Comparison of ENCODE assay signal across 16 cellular contexts in the genomic region with DNA sequence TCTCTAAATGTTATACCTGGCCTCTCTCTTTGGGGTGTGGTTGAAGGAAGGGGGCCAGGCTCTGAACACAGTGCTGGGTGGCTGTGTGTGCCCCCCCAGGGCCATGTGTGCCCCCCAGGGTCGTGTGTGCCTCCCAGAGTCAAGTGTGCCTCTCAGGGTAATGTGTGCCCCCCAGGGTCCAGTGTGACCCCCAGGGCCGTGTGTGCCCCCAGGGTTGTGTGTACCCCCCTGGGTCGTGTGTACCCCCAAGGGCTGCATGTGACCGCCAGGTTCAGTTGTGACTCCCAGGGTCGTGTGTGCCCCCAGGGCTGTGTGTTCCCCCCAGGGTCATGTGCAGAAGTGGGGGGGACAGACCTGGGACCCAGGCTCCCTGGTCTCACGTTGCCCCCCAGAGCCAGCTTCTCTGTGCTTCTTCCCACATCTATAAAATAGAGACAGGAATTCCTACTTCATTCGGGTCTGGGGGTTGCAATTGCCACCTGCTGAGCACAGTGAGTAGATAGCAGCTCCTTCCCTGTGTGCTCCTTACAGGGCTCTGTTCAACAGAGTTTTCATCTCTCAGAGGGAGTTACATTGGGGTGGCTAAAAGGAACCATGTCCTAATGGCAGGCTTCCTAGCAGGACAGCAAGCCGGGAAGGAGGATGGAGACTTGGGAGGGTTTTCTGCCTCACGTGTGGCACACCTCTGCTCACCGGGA. TPM values are rescaled to one million over a fixed set of nuclear protein-coding genes. Genes with fewer than 3 reads are reported as not detected.
"Had no signal": no experiment of that assay in that cellular context is flagged by ENCODE, and none has a peak within 500 bp of the region (broad histone marks: within the 10 kb centered on the region; RNA-seq: fewer than 3 reads in every experiment).

No MANE protein-coding gene starts in this region.

- H3K36me3 ChIP-seq: cardiac muscle cell, colonic mucosa had no signal

- H3K27me3 ChIP-seq: cardiac muscle cell, colonic mucosa had no signal

- H3K27ac ChIP-seq: cardiac muscle cell, colonic mucosa had no signal

- DNase-seq: activated CD4-positive, alpha-beta T cell treated with anti-CD3 and anti-CD28 coated beads, Interleukin-2, amount 10 ng/mL, durations not matched to agents 24 days and 14 days; activated CD8-positive, alpha-beta memory T cell treated with anti-CD3 and anti-CD28 coated beads for 24 hours; activated naive CD4-positive, alpha-beta T cell treated with anti-CD3 and anti-CD28 coated beads for 36 hours; activated T-cell treated with anti-CD3 and anti-CD28 coated beads for 4 hours; colonic mucosa; effector CD4-positive, alpha-beta T cell; natural killer cell; nucleus accumbens; small intestine; T-helper 17 cell; trophoblast cell had no signal

- ATAC-seq: activated T-helper 17 cell treated with anti-CD3 and anti-CD28 coated beads, Interleukin-2, amount 50 U/mL, for 72 hours; mucosa of descending colon; natural killer cell; stimulated activated effector memory CD8-positive, alpha-beta T cell treated with anti-CD3 and anti-CD28 coated beads, Interleukin-12 subunit alpha, Interleukin-12 subunit beta, amount 100 ng/mL, for 72 hours; T-helper 17 cell; WTC11 had no signal

- H3K4me1 ChIP-seq: colonic mucosa had no signal

- H3K4me3 ChIP-seq: cardiac muscle cell, colonic mucosa, mucosa of descending colon had no signal

- H3K9me3 ChIP-seq: colonic mucosa, mucosa of descending colon had no signal

RNA-seq across cellular contexts. Expression of a gene that starts 40.7 kb away (rescaled TPM):
- total RNA-seq: activated CD4-positive, alpha-beta T cell treated with anti-CD3 and anti-CD28 coated beads, Interleukin-2, amount 10 ng/mL, durations not matched to agents 24 days and 14 days had no signal
